ENCODE assay signal across 15 cellular contexts in genomic region chr2:239898292-239898925, GRCh38.
"Had no signal": no experiment of that assay in that cellular context is flagged by ENCODE, and none has a peak within 500 bp of the region (broad histone marks: within the 10 kb centered on the region; RNA-seq: fewer than 3 reads in every experiment).

No MANE protein-coding gene starts in this region.

- ATAC-seq: effector memory CD8-positive, alpha-beta T cell; naive thymus-derived CD8-positive, alpha-beta T cell; T-cell had no signal

- DNase-seq: activated CD4-positive, alpha-beta T cell treated with anti-CD3 and anti-CD28 coated beads, Interleukin-2, amount 10 ng/mL, durations not matched to agents 7 days and 5 days; activated CD4-positive, CD25-positive, alpha-beta regulatory T cell treated with anti-CD3 and anti-CD28 coated beads, Interleukin-2, amount 50 U/mL, for 72 hours; activated naive CD4-positive, alpha-beta T cell; activated T-cell treated with anti-CD3 and anti-CD28 coated beads for 4 hours; adrenal gland; brain microvascular endothelial cell; central memory CD4-positive, alpha-beta T cell; effector memory CD8-positive, alpha-beta T cell; glutamatergic neuron; left ventricle myocardium inferior; naive thymus-derived CD8-positive, alpha-beta T cell; retina; stimulated activated CD4-positive, alpha-beta T cell treated with anti-CD3 and anti-CD28 coated beads, Interleukin-4, amount 100 ng/mL, for 1 hour; WERI-Rb-1 had no signal
